1 cellular context compared by ENCODE assay signal in the genomic region with DNA sequence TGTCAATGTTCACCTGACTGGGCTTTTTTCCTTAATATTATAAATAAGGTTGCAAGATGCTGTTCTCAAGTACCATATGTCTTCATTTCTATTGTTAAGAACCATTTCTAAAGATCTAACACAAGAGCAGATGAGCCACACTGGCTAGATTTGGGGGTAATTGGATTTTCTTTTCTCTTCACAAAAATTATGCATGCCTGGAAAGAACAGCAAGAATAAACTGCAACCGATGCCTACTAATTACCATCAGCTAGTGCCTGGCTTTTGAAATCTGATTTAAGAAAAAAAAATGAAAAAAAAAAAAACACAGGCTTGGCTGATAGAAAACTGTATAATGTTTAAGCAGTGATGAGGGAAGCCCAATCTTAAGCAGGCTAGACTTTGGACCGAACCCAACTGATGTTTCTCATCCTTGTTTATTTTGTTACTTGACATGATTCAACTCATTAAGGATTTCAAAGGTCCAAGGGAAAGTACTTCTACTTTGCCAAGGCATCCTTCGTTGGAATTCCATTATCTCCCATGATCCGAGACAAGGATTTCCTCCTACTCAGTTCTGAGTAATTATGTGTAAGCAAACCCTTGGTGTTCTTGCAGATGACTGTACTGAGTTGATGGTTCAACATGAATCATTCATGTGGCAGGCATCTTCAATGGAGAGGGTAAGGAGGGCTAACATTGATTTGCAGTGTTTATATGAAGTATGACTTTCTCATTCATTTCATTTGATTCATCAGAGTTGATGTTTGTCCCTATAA.
TF ChIP-seq lines count a peak whose summit lies in the region.

No MANE protein-coding gene starts in this region.

TF ChIP-seq in IMR-90, 13 proteins besides CTCF, POLR2A, EP300 and RAD21 (continued from another document):
- TF ChIP-seq MAFK (IDR thresholded peaks at IDR 0.05; ENCODE audit: low read depth, low read length) (peak; percentile 40; the same call in 1 of the 2 replicates), CEBPB (IDR thresholded peaks at IDR 0.05; ENCODE audit: low read depth, low read length) (peak; percentile 62), MAZ (IDR thresholded peaks at IDR 0.05; ENCODE audit: borderline replicate concordance, low read depth, low read length) (0 out of 2 replicates have a peak, but pooled peaks have one; percentile 36), MXI1 (IDR thresholded peaks at IDR 0.05; ENCODE audit: borderline replicate concordance, low read depth, low read length) (no peak), RCOR1 (IDR thresholded peaks at IDR 0.05; ENCODE audit: insufficient replicate concordance, low read length) (peak; percentile 81), FOS (IDR thresholded peaks at IDR 0.05; ENCODE audit: low read depth, low read length) (peak; percentile 96), BHLHE40 (IDR thresholded peaks at IDR 0.05; ENCODE audit: low read depth, low read length) (peak; percentile 69), USF2 (IDR thresholded peaks at IDR 0.05; ENCODE audit: low read depth, low read length) (no peak), RFX5 (IDR thresholded peaks at IDR 0.05; ENCODE audit: low read depth, low read length) (no peak), CHD1 (IDR thresholded peaks at IDR 0.05; ENCODE audit: low read depth, low read length) (no peak), SMC3 (IDR thresholded peaks at IDR 0.05; ENCODE audit: low read depth, low read length) (peak; percentile 3; the same call in 1 of the 2 replicates), NFE2L2 (IDR thresholded peaks at IDR 0.05; ENCODE audit: low read depth, low read length) (peak; percentile 30; the same call in 1 of the 2 replicates)
